In genomic region chr5:103119067-103119764, GRCh38 we compare ENCODE assay signal across 8 cellular contexts. TPM values are rescaled to one million over a fixed set of nuclear protein-coding genes. Genes with fewer than 3 reads are reported as not detected.
A peak's percentile ranks its signal among the peaks of the same experiment; 100 is the strongest.
DNase-seq lines count a peak whose midpoint lies in the region; ATAC-seq and TF ChIP-seq lines count a peak whose summit lies in the region.

No MANE protein-coding gene starts in this region.

- no peaks in the 10 kb centered on the region for H3K9me3 ChIP-seq in HUES48 (ENCODE audit: control insufficient read depth, insufficient read depth, low read length)

- H3K36me3 ChIP-seq in BJ (ENCODE audit: control insufficient read depth, insufficient read depth, low read length) (no peaks in the 10 kb centered on the region), HUES48 (ENCODE audit: control insufficient read depth, insufficient read depth, low read length) (no peaks in the 10 kb centered on the region)

- no peak for TF ChIP-seq CTCF in BJ (IDR thresholded peaks at IDR 0.05; ENCODE audit: insufficient read depth, low read depth, low read length)

- H3K9me3 Mint-ChIP-seq in activated naive CD8-positive, alpha-beta T cell treated with anti-CD3 and anti-CD28 coated beads, Interleukin-2, amount 10 ng/mL, durations not matched to agents 7 days and 5 days = no peaks in the 10 kb centered on the region
- no peaks in the 10 kb centered on the region for H3K9me3 Mint-ChIP-seq in immature natural killer cell

- H3K4me3 Mint-ChIP-seq in activated naive CD8-positive, alpha-beta T cell treated with anti-CD3 and anti-CD28 coated beads, Interleukin-2, amount 10 ng/mL, durations not matched to agents 7 days and 5 days = peak overlapping the region; percentile 89
- H3K4me3 Mint-ChIP-seq in immature natural killer cell = peak overlapping the region; percentile 97 to 99 (median 98)

- H3K27ac Mint-ChIP-seq in activated naive CD8-positive, alpha-beta T cell treated with anti-CD3 and anti-CD28 coated beads, Interleukin-2, amount 10 ng/mL, durations not matched to agents 7 days and 5 days = peak overlapping the region; percentile 98
- H3K27ac Mint-ChIP-seq in immature natural killer cell = peak overlapping the region; percentile 94 to 100 (median 99)

- DNase-seq in BJ (ENCODE audit: low read depth) (no peak), immature natural killer cell (no peak), substantia nigra (lab: John Stamatoyannopoulos, UW) (no peak), HuH-7 (ENCODE audit: low spot score) (no peak), NCI-H1436 treated with DMSO at 0.1 percent for 48 hours (lab: John Stamatoyannopoulos, UW) (no peak), SKM-1 (lab: John Stamatoyannopoulos, UW; ENCODE audit: unreplicated experiment) (no peak)
- no peak for DNase-seq in activated naive CD8-positive, alpha-beta T cell treated with anti-CD3 and anti-CD28 coated beads, Interleukin-2, amount 10 ng/mL, durations not matched to agents 7 days and 5 days

- peak overlapping the region; percentile 99 for H3K27ac ChIP-seq in HUES48 (ENCODE audit: low read depth, low read length)
- peak overlapping the region; percentile 86 for H3K27ac ChIP-seq in substantia nigra (ENCODE audit: low read depth, low read length, poor library complexity, severe bottlenecking)

- CTCF ChIA-PET in BJ (lab: Yijun Ruan, JAX) = interaction anchor here (1.0 to 1.8 kb wide), 3 partner anchors 16 to 77 kb away, joined by 3 to 8 read pairs (median 3); no protein-coding TSS in a partner anchor

- peaks cover 19% of the 10 kb centered on the region for H3K36me3 Mint-ChIP-seq in activated naive CD8-positive, alpha-beta T cell treated with anti-CD3 and anti-CD28 coated beads, Interleukin-2, amount 10 ng/mL, durations not matched to agents 7 days and 5 days
- peaks cover 0 to 6% (median 0%) of the 10 kb centered on the region in 3 donors for H3K36me3 Mint-ChIP-seq in immature natural killer cell

- H3K27me3 Mint-ChIP-seq in activated naive CD8-positive, alpha-beta T cell treated with anti-CD3 and anti-CD28 coated beads, Interleukin-2, amount 10 ng/mL, durations not matched to agents 7 days and 5 days = no peaks in the 10 kb centered on the region
- peaks cover 3 to 5% (median 3%) of the 10 kb centered on the region in 3 donors for H3K27me3 Mint-ChIP-seq in immature natural killer cell (ENCODE audit: low read depth in 3 of 3)

- POLR2A ChIA-PET in BJ (lab: Charles Lee) = interaction anchor here (0.6 to 1.0 kb wide), 3 partner anchors 9 to 493 kb away, joined by 3 to 5 read pairs (median 3); no protein-coding TSS in a partner anchor
- POLR2A ChIA-PET in activated naive CD8-positive, alpha-beta T cell treated with anti-CD3 and anti-CD28 coated beads, Interleukin-2, amount 10 ng/mL, durations not matched to agents 7 days and 5 days (lab: Charles Lee) = interaction anchor here (1.0 to 2.4 kb wide), 8 partner anchors 8 to 356 kb away, joined by 3 to 21 read pairs (median 8); partner anchors contain the start of gene MACIR

- no peak for ATAC-seq in activated naive CD8-positive, alpha-beta T cell treated with anti-CD3 and anti-CD28 coated beads, Interleukin-2, amount 10 ng/mL, durations not matched to agents 7 days and 5 days (ENCODE audit: low read depth)

- peaks cover 26% of the 10 kb centered on the region for H3K4me1 Mint-ChIP-seq in activated naive CD8-positive, alpha-beta T cell treated with anti-CD3 and anti-CD28 coated beads, Interleukin-2, amount 10 ng/mL, durations not matched to agents 7 days and 5 days
- peaks cover 47 to 52% of the 10 kb centered on the region in 2 donors for H3K4me1 Mint-ChIP-seq in immature natural killer cell

- peak overlapping the region; percentile 97 for H3K9ac ChIP-seq in HUES48 (ENCODE audit: low read depth, low read length)

- H3K4me3 ChIP-seq in BJ (ENCODE audit: low read depth, low read length) (peak overlapping the region; percentile 85), HUES48 (ENCODE audit: low read depth, low read length) (peak overlapping the region; percentile 98)

- H3K27me3 ChIP-seq in BJ (ENCODE audit: control insufficient read depth, insufficient read depth, low read length) (no peaks in the 10 kb centered on the region), HUES48 (ENCODE audit: control insufficient read depth, insufficient read depth, low read length) (no peaks in the 10 kb centered on the region)

- peaks cover 14% of the 10 kb centered on the region for H3K4me1 ChIP-seq in HUES48 (ENCODE audit: control insufficient read depth, insufficient read depth, low read length)

RNA-seq across cellular contexts. Expression of gene GIN1, which starts 0.7 kb away (rescaled TPM):
- polyA plus RNA-seq in BJ (2011; rRNA removed) (1.6 and 4.2 TPM in 2 replicates), immature natural killer cell (1 to 10 TPM; 6.9 to 7.9 (median 7.8) TPM)
- 1.7 and 1.8 TPM in 2 replicates for polyA minus RNA-seq in BJ (2011; rRNA and poly(A)+ RNA removed)
- total RNA-seq in activated naive CD8-positive, alpha-beta T cell treated with anti-CD3 and anti-CD28 coated beads, Interleukin-2, amount 10 ng/mL, durations not matched to agents 7 days and 5 days = 10 to 100 TPM; 10.3 to 10.7 TPM

RNA-seq across cellular contexts. Expression of gene PPIP5K2, which starts 0.9 kb away (rescaled TPM):
- polyA plus RNA-seq in BJ (2011; rRNA removed) (33.6 and 58.7 TPM in 2 replicates), immature natural killer cell (10 to 100 TPM; 24.5 to 42.2 (median 41.7) TPM)
- polyA minus RNA-seq in BJ (2011; rRNA and poly(A)+ RNA removed) = 67.7 and 94.4 TPM in 2 replicates
- 10 to 100 TPM; 63.0 to 67.1 TPM for total RNA-seq in activated naive CD8-positive, alpha-beta T cell treated with anti-CD3 and anti-CD28 coated beads, Interleukin-2, amount 10 ng/mL, durations not matched to agents 7 days and 5 days
